9 cellular contexts compared by ENCODE assay signal in the genomic region with DNA sequence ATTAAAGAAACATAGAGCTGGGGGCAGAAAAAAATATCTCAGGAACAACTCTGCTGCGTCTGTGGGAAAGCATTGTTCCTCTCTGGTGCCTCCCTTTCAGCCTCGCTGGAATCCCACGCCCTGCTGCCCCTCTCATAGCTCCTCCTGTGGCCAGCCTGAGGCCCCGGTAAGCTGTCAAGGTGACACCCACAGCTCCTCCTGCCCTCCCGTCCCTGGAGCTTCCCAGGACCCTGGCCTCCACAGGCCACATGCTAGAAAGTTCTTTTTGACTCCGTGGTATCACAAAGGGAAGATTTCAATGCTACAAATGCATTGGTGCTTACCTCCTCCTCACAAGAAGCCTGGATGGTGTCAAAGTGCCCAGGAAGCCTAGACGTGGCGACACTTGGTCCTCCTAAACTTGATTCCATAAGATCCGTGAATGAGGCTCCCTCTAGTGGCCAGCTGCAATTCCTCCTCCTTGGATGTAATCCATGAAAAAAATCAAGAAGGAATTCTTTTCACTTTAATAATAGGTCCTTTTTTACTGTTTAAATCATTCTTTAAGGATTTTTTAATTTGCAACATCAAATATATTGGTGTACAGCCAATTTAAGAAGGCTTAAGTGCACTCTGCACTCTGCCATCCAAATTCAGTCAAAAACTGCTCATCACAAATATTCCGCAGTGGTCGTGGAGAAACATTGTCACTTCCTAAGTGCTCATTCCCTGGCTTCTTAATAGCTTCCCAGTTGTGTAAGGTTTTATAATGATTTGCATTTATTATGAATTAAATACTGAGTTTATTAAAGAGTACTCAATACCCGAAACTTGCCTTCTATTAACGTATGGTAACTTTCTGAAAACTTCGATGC.
DNase-seq lines count a peak whose midpoint lies in the region; ATAC-seq and TF ChIP-seq lines count a peak whose summit lies in the region.
"Had no signal": no experiment of that assay in that cellular context is flagged by ENCODE, and none has a peak within 500 bp of the region (broad histone marks: within the 10 kb centered on the region; RNA-seq: fewer than 3 reads in every experiment).

No MANE protein-coding gene starts in this region.

- no peaks in the 10 kb centered on the region for H3K4me1 ChIP-seq in MM.1S (ENCODE audit: low read length)

- H3K4me2 ChIP-seq in MM.1S (ENCODE audit: low read depth, low read length) = no peak overlapping the region

- no peaks in the 10 kb centered on the region for H3K27me3 Mint-ChIP-seq in activated CD8-positive, alpha-beta memory T cell treated with anti-CD3 and anti-CD28 coated beads, Interleukin-2, amount 10 ng/mL, durations not matched to agents 7 days and 5 days

- H2AFZ ChIP-seq in MM.1S (ENCODE audit: low read length) = peak overlapping the region; percentile 43; the same call in 1 of the 2 replicates

- no peak overlapping the region for H3K27ac Mint-ChIP-seq in activated CD8-positive, alpha-beta memory T cell treated with anti-CD3 and anti-CD28 coated beads, Interleukin-2, amount 10 ng/mL, durations not matched to agents 7 days and 5 days

- in situ Hi-C loops in brain microvascular endothelial cell (cut with HindIII; ENCODE audit: low pct_ligation_motif_present, low sequenced_read_pairs) = no loop called here

- H3K27me3 ChIP-seq in MM.1S (replicated peaks; ENCODE audit: insufficient read depth, low read length) = no peaks in the 10 kb centered on the region
- H3K27me3 ChIP-seq in brain microvascular endothelial cell (replicated peaks) = no peaks in the 10 kb centered on the region

- TF ChIP-seq CTCF in MM.1S (IDR thresholded peaks at IDR 0.05; ENCODE audit: low read length) = peak; percentile 84
- peak; percentile 84 for TF ChIP-seq CTCF in brain microvascular endothelial cell (IDR thresholded peaks at IDR 0.05; ENCODE audit: low read depth, low read length, missing control alignments)

- H3K79me2 ChIP-seq in MM.1S (ENCODE audit: low read length) = no peaks in the 10 kb centered on the region

- peak; percentile 45 for DNase-seq in activated CD8-positive, alpha-beta memory T cell treated with anti-CD3 and anti-CD28 coated beads, Interleukin-2, amount 10 ng/mL, durations not matched to agents 7 days and 5 days
- DNase-seq in activated CD8-positive, alpha-beta memory T cell treated with anti-CD3 and anti-CD28 coated beads for 24 hours = no peak
- DNase-seq in MM.1S (peak; percentile 38), SHP77 (lab: John Stamatoyannopoulos, UW) (peak; percentile 68 to 74), brain microvascular endothelial cell (peak; percentile 56), inferior parietal cortex (ENCODE audit: extremely low spot score) (peak; percentile 88)
- peak; percentile 71 for DNase-seq in stimulated activated CD4-positive, alpha-beta T cell treated with anti-CD3 and anti-CD28 coated beads, Interleukin-15, amount 100 ng/mL, for 24 hours

- H3K4me1 Mint-ChIP-seq in activated CD8-positive, alpha-beta memory T cell treated with anti-CD3 and anti-CD28 coated beads, Interleukin-2, amount 10 ng/mL, durations not matched to agents 7 days and 5 days = no peaks in the 10 kb centered on the region

- no peaks in the 10 kb centered on the region for H3K9me3 Mint-ChIP-seq in activated CD8-positive, alpha-beta memory T cell treated with anti-CD3 and anti-CD28 coated beads, Interleukin-2, amount 10 ng/mL, durations not matched to agents 7 days and 5 days (ENCODE audit: low read depth)

- H3K9me3 ChIP-seq in MM.1S (replicated peaks; ENCODE audit: insufficient read depth, low read length) = no peaks in the 10 kb centered on the region

- no peaks in the 10 kb centered on the region for H3K36me3 Mint-ChIP-seq in activated CD8-positive, alpha-beta memory T cell treated with anti-CD3 and anti-CD28 coated beads, Interleukin-2, amount 10 ng/mL, durations not matched to agents 7 days and 5 days

- ATAC-seq in activated CD8-positive, alpha-beta memory T cell treated with anti-CD3 and anti-CD28 coated beads, Interleukin-2, amount 10 ng/mL, durations not matched to agents 7 days and 5 days = no peak
- no peak for ATAC-seq in HG03565 (IDR thresholded peaks at IDR 0.05; ENCODE audit: unreplicated experiment)

- H3K36me3 ChIP-seq in MM.1S (replicated peaks; ENCODE audit: insufficient read depth, low read length) = no peaks in the 10 kb centered on the region
- H3K36me3 ChIP-seq in brain microvascular endothelial cell (replicated peaks) = no peaks in the 10 kb centered on the region

- H3K27ac ChIP-seq in MM.1S (ENCODE audit: low read length) (no peak overlapping the region), brain microvascular endothelial cell (no peak overlapping the region)
- H3K27ac ChIP-seq: epithelial cell of prostate had no signal

- no peak overlapping the region for H3K4me3 ChIP-seq in MM.1S (ENCODE audit: low read length)
- no peak overlapping the region for H3K4me3 ChIP-seq in brain microvascular endothelial cell (ENCODE audit: low read depth, low read length)

- H3K9me2 ChIP-seq in MM.1S (replicated peaks; ENCODE audit: insufficient read depth, low read length) = no peaks in the 10 kb centered on the region

- CTCF ChIA-PET in activated CD8-positive, alpha-beta memory T cell treated with anti-CD3 and anti-CD28 coated beads, Interleukin-2, amount 10 ng/mL, durations not matched to agents 7 days and 5 days (lab: Charles Lee) = interaction anchor here (0.9 to 2.0 kb wide), 5 partner anchors 9 to 927 kb away, joined by 3 to 15 read pairs (median 3); no protein-coding TSS in a partner anchor

- H3K4me3 Mint-ChIP-seq in activated CD8-positive, alpha-beta memory T cell treated with anti-CD3 and anti-CD28 coated beads, Interleukin-2, amount 10 ng/mL, durations not matched to agents 7 days and 5 days = no peak overlapping the region

- no peak overlapping the region for H3K9ac ChIP-seq in MM.1S (ENCODE audit: low read length)

- no peaks in the 10 kb centered on the region for H4K20me1 ChIP-seq in MM.1S (ENCODE audit: insufficient read depth, low read length)

- H3F3A ChIP-seq in MM.1S (ENCODE audit: insufficient read depth, low read length) = no peaks in the 10 kb centered on the region
